Comparison of ENCODE assay signal across 12 cellular contexts in genomic region chr14:100019156-100019882, GRCh38. TPM values are rescaled to one million over a fixed set of nuclear protein-coding genes. Genes with fewer than 3 reads are reported as not detected.
DNase-seq lines count a peak whose midpoint lies in the region; ATAC-seq and TF ChIP-seq lines count a peak whose summit lies in the region.
"Had no signal": no experiment of that assay in that cellular context is flagged by ENCODE, and none has a peak within 500 bp of the region (broad histone marks: within the 10 kb centered on the region; RNA-seq: fewer than 3 reads in every experiment).

No MANE protein-coding gene starts in this region.

- H3K27me3 Mint-ChIP-seq in GM23338 (ENCODE audit: insufficient read depth, low read depth, poor library complexity), result no peaks in the 10 kb centered on the region

- H3F3A ChIP-seq in GM23338 (replicated peaks; ENCODE audit: low read depth), result no peaks in the 10 kb centered on the region

- DNase-seq in GM23338 (ENCODE audit: low spot score) (peak; percentile 20), left ventricle myocardium superior (no peak), ovary (peak in 1 of 5 donors; percentile 33), esophagus squamous epithelium (lab: John Stamatoyannopoulos, UW) (no peak), GF-D8 (lab: John Stamatoyannopoulos, UW) (no peak), NCI-H1105 (lab: John Stamatoyannopoulos, UW) (no peak)
- DNase-seq: cortex of kidney had no signal

- no peak overlapping the region for H3K4me3 Mint-ChIP-seq in GM23338
- H3K4me3 Mint-ChIP-seq: T-helper 2 cell treated with Interferon-gamma antibody and Interleukin-4, amounts not matched to agents 5 μg/mL and 100 μg/mL, for 36 hours had no signal

- TF ChIP-seq EP300 in ovary (IDR thresholded peaks at IDR 0.05), result no peak

- H3K9me3 Mint-ChIP-seq in GM23338, result no peaks in the 10 kb centered on the region; the same call in 2 of the 3 replicates
- H3K9me3 Mint-ChIP-seq: T-helper 2 cell treated with Interferon-gamma antibody and Interleukin-4, amounts not matched to agents 5 μg/mL and 100 μg/mL, for 36 hours had no signal

- no peaks in the 10 kb centered on the region for H3K9me3 ChIP-seq in ovary
- no peaks in the 10 kb centered on the region for H3K9me3 ChIP-seq in esophagus squamous epithelium
- H3K9me3 ChIP-seq: right lobe of liver had no signal

- H3K27ac Mint-ChIP-seq in GM23338, result peak overlapping the region; percentile 78
- H3K27ac Mint-ChIP-seq: T-helper 2 cell treated with Interferon-gamma antibody and Interleukin-4, amounts not matched to agents 5 μg/mL and 100 μg/mL, for 36 hours had no signal

- TF ChIP-seq POLR2A in ovary (IDR thresholded peaks at IDR 0.05) (no peak), esophagus squamous epithelium (IDR thresholded peaks at IDR 0.05) (no peak)

- TF ChIP-seq CTCF in GM23338 (conservative IDR thresholded peaks at IDR 0.05; ENCODE audit: low read depth in 2 of 2) (no peak), ovary (IDR thresholded peaks at IDR 0.05) (no peak), esophagus squamous epithelium (IDR thresholded peaks at IDR 0.05) (no peak)

- no peak overlapping the region; the same call in 1 of the 2 replicates for H3K4me2 ChIP-seq in GM23338
- H3K4me2 ChIP-seq: BLaER1 treated with 17β-estradiol and CSF1 and Interleukin-3, amounts not matched to agents 10 nM and 100 nM had no signal

- intact Hi-C loops in left ventricle myocardium superior (cut with micrococcal nuclease), result no loop called here
- intact Hi-C loops in ovary (cut with DNase I), result no loop called here
- intact Hi-C loops in esophagus squamous epithelium (cut with DNase I), result no loop called here

- H3K27ac ChIP-seq in GM23338 (ENCODE audit: low read depth) (0 out of 2 replicates have a peak overlapping the region, but pooled peaks have one; percentile 27), angular gyrus (ENCODE audit: low read depth, low read length) (peak overlapping the region; percentile 44), ovary (peak overlapping the region; percentile 14 to 31), esophagus squamous epithelium (peak overlapping the region in 2 of 4 donors; percentile 26 to 31)
- H3K27ac ChIP-seq: BLaER1 treated with 17β-estradiol and CSF1 and Interleukin-3, amounts not matched to agents 10 nM and 100 nM had no signal

- no peaks in the 10 kb centered on the region for H3K27me3 ChIP-seq in GM23338 (ENCODE audit: insufficient read depth)
- H3K27me3 ChIP-seq in ovary, result no peaks in the 10 kb centered on the region
- H3K27me3 ChIP-seq in esophagus squamous epithelium, result no peaks in the 10 kb centered on the region
- H3K27me3 ChIP-seq: BLaER1 treated with 17β-estradiol and CSF1 and Interleukin-3, amounts not matched to agents 10 nM and 100 nM; right lobe of liver had no signal

- ATAC-seq in GM23338 (peak; percentile 57), left ventricle myocardium superior (peak; percentile 74), HG02840 (IDR thresholded peaks at IDR 0.05; ENCODE audit: low FRiP score, unreplicated experiment) (no peak)

- H4K20me1 ChIP-seq in GM23338 (replicated peaks; ENCODE audit: insufficient read depth), result peaks cover 25% of the 10 kb centered on the region

- no peaks in the 10 kb centered on the region for H3K36me3 ChIP-seq in GM23338 (ENCODE audit: insufficient read depth)
- H3K36me3 ChIP-seq in ovary, result no peaks in the 10 kb centered on the region
- no peaks in the 10 kb centered on the region for H3K36me3 ChIP-seq in esophagus squamous epithelium
- H3K36me3 ChIP-seq: right lobe of liver had no signal

- no peak overlapping the region for H2AFZ ChIP-seq in GM23338

- peaks cover 22% of the 10 kb centered on the region for H3K4me1 Mint-ChIP-seq in GM23338

- peaks cover 15% of the 10 kb centered on the region for H3K4me1 ChIP-seq in GM23338 (ENCODE audit: insufficient read depth)
- peaks cover 19% of the 10 kb centered on the region for H3K4me1 ChIP-seq in ovary (ENCODE audit: insufficient read depth)
- H3K4me1 ChIP-seq in esophagus squamous epithelium, result peaks cover 0 to 29% (median 16%) of the 10 kb centered on the region in 3 donors

- H3K4me3 ChIP-seq in GM23338, result no peak overlapping the region
- H3K4me3 ChIP-seq in ovary, result no peak overlapping the region
- no peak overlapping the region for H3K4me3 ChIP-seq in esophagus squamous epithelium
- H3K4me3 ChIP-seq: BLaER1 treated with 17β-estradiol and CSF1 and Interleukin-3, amounts not matched to agents 10 nM and 100 nM; right lobe of liver had no signal

- H3K9me2 ChIP-seq in GM23338 (ENCODE audit: insufficient read depth), result 0 out of 2 replicates have a peak, but pooled peaks cover 2% of the 10 kb centered on the region

- 26 to 39% (median 31%) methylated on average over 8 of the region's 8 CpGs for WGBS in ovary, 3 donors
- 74% methylated on average over 8 of the region's 8 CpGs for WGBS in esophagus squamous epithelium, 2 donors

- peaks cover 30% of the 10 kb centered on the region for H3K79me2 ChIP-seq in GM23338 (replicated peaks; ENCODE audit: insufficient read depth)

- H3K36me3 Mint-ChIP-seq in GM23338 (ENCODE audit: low read depth), result no peaks in the 10 kb centered on the region

TF ChIP-seq in GM23338, 12 proteins besides CTCF, POLR2A, EP300 and RAD21:
- no peak for TF ChIP-seq ZNF331 (CRISPR knock-in tag; IDR thresholded peaks at IDR 0.05; ENCODE audit: low read depth)
- TF ChIP-seq JUNB (IDR thresholded peaks at IDR 0.05; ENCODE audit: unreplicated experiment), result no peak
- TF ChIP-seq, protein P1, sequence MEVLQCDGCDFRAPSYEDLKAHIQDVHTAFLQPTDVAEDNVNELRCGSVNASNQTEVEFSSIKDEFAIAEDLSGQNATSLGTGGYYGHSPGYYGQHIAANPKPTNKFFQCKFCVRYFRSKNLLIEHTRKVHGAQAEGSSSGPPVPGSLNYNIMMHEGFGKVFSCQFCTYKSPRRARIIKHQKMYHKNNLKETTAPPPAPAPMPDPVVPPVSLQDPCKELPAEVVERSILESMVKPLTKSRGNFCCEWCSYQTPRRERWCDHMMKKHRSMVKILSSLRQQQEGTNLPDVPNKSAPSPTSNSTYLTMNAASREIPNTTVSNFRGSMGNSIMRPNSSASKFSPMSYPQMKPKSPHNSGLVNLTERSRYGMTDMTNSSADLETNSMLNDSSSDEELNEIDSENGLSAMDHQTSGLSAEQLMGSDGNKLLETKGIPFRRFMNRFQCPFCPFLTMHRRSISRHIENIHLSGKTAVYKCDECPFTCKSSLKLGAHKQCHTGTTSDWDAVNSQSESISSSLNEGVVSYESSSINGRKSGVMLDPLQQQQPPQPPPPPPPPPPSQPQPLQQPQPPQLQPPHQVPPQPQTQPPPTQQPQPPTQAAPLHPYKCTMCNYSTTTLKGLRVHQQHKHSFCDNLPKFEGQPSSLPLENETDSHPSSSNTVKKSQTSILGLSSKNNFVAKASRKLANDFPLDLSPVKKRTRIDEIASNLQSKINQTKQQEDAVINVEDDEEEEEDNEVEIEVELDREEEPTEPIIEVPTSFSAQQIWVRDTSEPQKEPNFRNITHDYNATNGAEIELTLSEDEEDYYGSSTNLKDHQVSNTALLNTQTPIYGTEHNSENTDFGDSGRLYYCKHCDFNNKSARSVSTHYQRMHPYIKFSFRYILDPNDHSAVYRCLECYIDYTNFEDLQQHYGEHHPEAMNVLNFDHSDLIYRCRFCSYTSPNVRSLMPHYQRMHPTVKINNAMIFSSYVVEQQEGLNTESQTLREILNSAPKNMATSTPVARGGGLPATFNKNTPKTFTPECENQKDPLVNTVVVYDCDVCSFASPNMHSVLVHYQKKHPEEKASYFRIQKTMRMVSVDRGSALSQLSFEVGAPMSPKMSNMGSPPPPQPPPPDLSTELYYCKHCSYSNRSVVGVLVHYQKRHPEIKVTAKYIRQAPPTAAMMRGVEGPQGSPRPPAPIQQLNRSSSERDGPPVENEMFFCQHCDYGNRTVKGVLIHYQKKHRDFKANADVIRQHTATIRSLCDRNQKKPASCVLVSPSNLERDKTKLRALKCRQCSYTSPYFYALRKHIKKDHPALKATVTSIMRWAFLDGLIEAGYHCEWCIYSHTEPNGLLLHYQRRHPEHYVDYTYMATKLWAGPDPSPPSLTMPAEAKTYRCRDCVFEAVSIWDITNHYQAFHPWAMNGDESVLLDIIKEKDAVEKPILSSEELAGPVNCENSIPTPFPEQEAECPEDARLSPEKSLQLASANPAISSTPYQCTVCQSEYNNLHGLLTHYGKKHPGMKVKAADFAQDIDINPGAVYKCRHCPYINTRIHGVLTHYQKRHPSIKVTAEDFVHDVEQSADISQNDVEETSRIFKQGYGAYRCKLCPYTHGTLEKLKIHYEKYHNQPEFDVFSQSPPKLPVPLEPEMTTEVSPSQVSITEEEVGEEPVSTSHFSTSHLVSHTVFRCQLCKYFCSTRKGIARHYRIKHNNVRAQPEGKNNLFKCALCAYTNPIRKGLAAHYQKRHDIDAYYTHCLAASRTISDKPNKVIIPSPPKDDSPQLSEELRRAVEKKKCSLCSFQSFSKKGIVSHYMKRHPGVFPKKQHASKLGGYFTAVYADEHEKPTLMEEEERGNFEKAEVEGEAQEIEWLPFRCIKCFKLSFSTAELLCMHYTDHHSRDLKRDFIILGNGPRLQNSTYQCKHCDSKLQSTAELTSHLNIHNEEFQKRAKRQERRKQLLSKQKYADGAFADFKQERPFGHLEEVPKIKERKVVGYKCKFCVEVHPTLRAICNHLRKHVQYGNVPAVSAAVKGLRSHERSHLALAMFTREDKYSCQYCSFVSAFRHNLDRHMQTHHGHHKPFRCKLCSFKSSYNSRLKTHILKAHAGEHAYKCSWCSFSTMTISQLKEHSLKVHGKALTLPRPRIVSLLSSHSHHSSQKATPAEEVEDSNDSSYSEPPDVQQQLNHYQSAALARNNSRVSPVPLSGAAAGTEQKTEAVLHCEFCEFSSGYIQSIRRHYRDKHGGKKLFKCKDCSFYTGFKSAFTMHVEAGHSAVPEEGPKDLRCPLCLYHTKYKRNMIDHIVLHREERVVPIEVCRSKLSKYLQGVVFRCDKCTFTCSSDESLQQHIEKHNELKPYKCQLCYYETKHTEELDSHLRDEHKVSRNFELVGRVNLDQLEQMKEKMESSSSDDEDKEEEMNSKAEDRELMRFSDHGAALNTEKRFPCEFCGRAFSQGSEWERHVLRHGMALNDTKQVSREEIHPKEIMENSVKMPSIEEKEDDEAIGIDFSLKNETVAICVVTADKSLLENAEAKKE (CRISPR knock-in tag; IDR thresholded peaks at IDR 0.05), result no peak

RNA-seq across cellular contexts. Expression of gene EVL, which starts 45.9 kb away (rescaled TPM):
- total RNA-seq in GM23338 (2014; rRNA removed; shearing (Covaris generic)), result 43.9 and 50.5 TPM in 2 replicates
- polyA plus RNA-seq in GM23338 (2016; fragmentation: Nextera tagmentation; extraction: Ambion mirVana) (28.2 and 36.7 TPM in 2 replicates), ovary (100 to 1,000 TPM in 1 of 2 donors, 10 to 100 TPM in 1; 50.6 to 105 TPM)
- total RNA-seq in left ventricle myocardium superior (54.4 TPM), ovary (10 to 100 TPM; 41.0 to 95.0 (median 66.1) TPM), esophagus squamous epithelium (10 to 100 TPM; 20.0 to 61.2 (median 25.8) TPM)
